25 cellular contexts compared by ENCODE assay signal in genomic region chr4:75141162-75141561, GRCh38.
"Had no signal": no experiment of that assay in that cellular context is flagged by ENCODE, and none has a peak within 500 bp of the region (broad histone marks: within the 10 kb centered on the region; RNA-seq: fewer than 3 reads in every experiment).

No MANE protein-coding gene starts in this region.

- H3K36me3 Mint-ChIP-seq: activated CD4-positive, alpha-beta memory T cell treated with anti-CD3 and anti-CD28 coated beads for 36 hours; activated naive CD4-positive, alpha-beta T cell treated with anti-CD3 and anti-CD28 coated beads, Interleukin-2, amount 10 ng/mL, durations not matched to agents 7 days and 5 days; immature natural killer cell; memory B cell had no signal

- H3K36me3 ChIP-seq: heart right ventricle, left ventricle myocardium inferior, pancreas, thyroid gland had no signal

- DNase-seq: activated CD4-positive, alpha-beta memory T cell treated with anti-CD3 and anti-CD28 coated beads for 36 hours; activated CD4-positive, alpha-beta T cell treated with anti-CD3 and anti-CD28 coated beads for 48 hours; activated CD4-positive, CD25-positive, alpha-beta regulatory T cell; activated effector memory CD4-positive, alpha-beta T cell treated with anti-CD3 and anti-CD28 coated beads, Interleukin-2, amount 50 U/mL, for 16 hours; activated naive CD4-positive, alpha-beta T cell treated with anti-CD3 and anti-CD28 coated beads, Interleukin-2, amount 10 ng/mL, durations not matched to agents 7 days and 5 days; activated T-cell treated with anti-CD3 and anti-CD28 coated beads for 4 hours; cerebellar nuclear complex; endodermal cell; heart right ventricle; immature natural killer cell; left ventricle myocardium inferior; pancreas; psoas muscle; right cardiac atrium; stimulated activated CD4-positive, alpha-beta T cell treated with anti-CD3 and anti-CD28 coated beads, Interleukin-12 subunit alpha, Interleukin-12 subunit beta, amount 100 ng/mL, for 4 hours; stimulated activated CD4-positive, alpha-beta T cell treated with anti-CD3 and anti-CD28 coated beads, Interleukin-4, amount 100 ng/mL, for 4 hours; substantia nigra; T1000; thyroid gland had no signal

- H3K4me3 ChIP-seq: coronary artery, heart right ventricle, left ventricle myocardium inferior, pancreas, psoas muscle, thyroid gland had no signal

- H3K27me3 Mint-ChIP-seq: activated CD4-positive, alpha-beta memory T cell treated with anti-CD3 and anti-CD28 coated beads for 36 hours; activated naive CD4-positive, alpha-beta T cell treated with anti-CD3 and anti-CD28 coated beads, Interleukin-2, amount 10 ng/mL, durations not matched to agents 7 days and 5 days; memory B cell had no signal

- H3K27ac Mint-ChIP-seq: activated CD4-positive, alpha-beta memory T cell treated with anti-CD3 and anti-CD28 coated beads for 36 hours; activated naive CD4-positive, alpha-beta T cell treated with anti-CD3 and anti-CD28 coated beads, Interleukin-2, amount 10 ng/mL, durations not matched to agents 7 days and 5 days; endodermal cell; immature natural killer cell; memory B cell; nephron; stimulated activated naive CD8-positive, alpha-beta T cell treated with anti-CD3 and anti-CD28 coated beads, Interleukin-15, Interleukin-2, amounts not matched to agents 100 ng/mL and 50 ng/mL, for 24 hours; T-helper 1 cell treated with Interleukin-12 subunit alpha and Interleukin-12 subunit beta and Interleukin-4 antibody, amounts not matched to agents 30 μg/mL and 1 μg/mL, for 36 hours had no signal

- FAIRE-seq: pancreas had no signal

- H3K4me1 ChIP-seq: heart right ventricle, left ventricle myocardium inferior, pancreas, psoas muscle, thyroid gland had no signal

- H3K9me3 Mint-ChIP-seq: activated CD4-positive, alpha-beta memory T cell treated with anti-CD3 and anti-CD28 coated beads for 36 hours; activated naive CD4-positive, alpha-beta T cell treated with anti-CD3 and anti-CD28 coated beads, Interleukin-2, amount 10 ng/mL, durations not matched to agents 7 days and 5 days; endodermal cell; nephron; stimulated activated naive CD8-positive, alpha-beta T cell treated with anti-CD3 and anti-CD28 coated beads, Interleukin-15, Interleukin-2, amounts not matched to agents 100 ng/mL and 50 ng/mL, for 24 hours; T-helper 1 cell treated with Interleukin-12 subunit alpha and Interleukin-12 subunit beta and Interleukin-4 antibody, amounts not matched to agents 30 μg/mL and 1 μg/mL, for 36 hours had no signal

- H3K27ac ChIP-seq: coronary artery, epithelial cell of prostate, heart right ventricle, left ventricle myocardium inferior, pancreas, psoas muscle, thyroid gland had no signal

- H3K27me3 ChIP-seq: heart right ventricle, pancreas, thyroid gland had no signal

- H3K4me3 Mint-ChIP-seq: activated CD4-positive, alpha-beta memory T cell treated with anti-CD3 and anti-CD28 coated beads for 36 hours; activated naive CD4-positive, alpha-beta T cell treated with anti-CD3 and anti-CD28 coated beads, Interleukin-2, amount 10 ng/mL, durations not matched to agents 7 days and 5 days; endodermal cell; immature natural killer cell; memory B cell; nephron; stimulated activated naive CD8-positive, alpha-beta T cell treated with anti-CD3 and anti-CD28 coated beads, Interleukin-15, Interleukin-2, amounts not matched to agents 100 ng/mL and 50 ng/mL, for 24 hours; T-helper 1 cell treated with Interleukin-12 subunit alpha and Interleukin-12 subunit beta and Interleukin-4 antibody, amounts not matched to agents 30 μg/mL and 1 μg/mL, for 36 hours had no signal

- ATAC-seq: heart right ventricle, pancreas, psoas muscle, right cardiac atrium had no signal

- H3K9me3 ChIP-seq: heart right ventricle, left ventricle myocardium inferior, pancreas, psoas muscle, thyroid gland had no signal

- H3K4me1 Mint-ChIP-seq: activated naive CD4-positive, alpha-beta T cell treated with anti-CD3 and anti-CD28 coated beads, Interleukin-2, amount 10 ng/mL, durations not matched to agents 7 days and 5 days; endodermal cell; immature natural killer cell had no signal
